Comparison of ENCODE assay signal across 4 cellular contexts in genomic region chr2:231100321-231100720, GRCh38. TPM values are rescaled to one million over a fixed set of nuclear protein-coding genes. Genes with fewer than 3 reads are reported as not detected.
"Had no signal": no experiment of that assay in that cellular context is flagged by ENCODE, and none has a peak within 500 bp of the region (broad histone marks: within the 10 kb centered on the region; RNA-seq: fewer than 3 reads in every experiment).

No MANE protein-coding gene starts in this region.

RNA-seq across cellular contexts. Expression of gene HTR2B, which starts 24.5 kb away (rescaled TPM):
- total RNA-seq: epithelial cell of proximal tubule; mononuclear cell; naive thymus-derived CD4-positive, alpha-beta T cell; prostate gland had no signal
